Comparison of ENCODE assay signal across 8 cellular contexts in genomic region chr7:155344618-155345433, GRCh38. TPM values are rescaled to one million over a fixed set of nuclear protein-coding genes. Genes with fewer than 3 reads are reported as not detected.
A peak's percentile ranks its signal among the peaks of the same experiment; 100 is the strongest.
DNase-seq lines count a peak whose midpoint lies in the region; ATAC-seq and TF ChIP-seq lines count a peak whose summit lies in the region.

No MANE protein-coding gene starts in this region.

- H3K4me1 ChIP-seq in ectodermal cell (ENCODE audit: control insufficient read depth, insufficient read depth, low read length) (no peaks in the 10 kb centered on the region), lung (ENCODE audit: control insufficient read depth in 2 of 2, insufficient read depth in 2 of 2, low read length in 2 of 2) (peaks cover 0 to 1% of the 10 kb centered on the region in 2 donors)

- no peaks in the 10 kb centered on the region for H3K9me3 ChIP-seq in ectodermal cell (ENCODE audit: control insufficient read depth, low read length)
- H3K9me3 ChIP-seq in lung (ENCODE audit: control insufficient read depth in 2 of 2, insufficient read depth in 1 of 2, low read length in 1 of 2), result no peaks in the 10 kb centered on the region

- H3K27ac ChIP-seq in ectodermal cell (ENCODE audit: insufficient read depth, low read depth, low read length, poor library complexity, severe bottlenecking) (no peak overlapping the region), lung (ENCODE audit: low read depth in 1 of 2, low read length in 1 of 2) (no peak overlapping the region)

- peak; percentile 76 for DNase-seq in Ammon's horn (ENCODE audit: low spot score)
- DNase-seq in NCI-H510A treated with DMSO at 0.1 percent for 48 hours (lab: John Stamatoyannopoulos, UW), result peak; percentile 10
- DNase-seq in activated CD4-positive, alpha-beta T cell treated with anti-CD3 and anti-CD28 coated beads, Interleukin-2, amount 50 U/mL, for 4 hours, result peak; percentile 76 to 77
- DNase-seq in lung (ENCODE audit: low spot score), result peak; percentile 79
- DNase-seq in stimulated activated CD4-positive, alpha-beta T cell treated with anti-CD3 and anti-CD28 coated beads, TNF-alpha, amount 100 ng/mL, for 4 hours (ENCODE audit: low read depth in 3 of 3), result peak; percentile 75 to 79 (median 77)

- H3K4me3 ChIP-seq in ectodermal cell (ENCODE audit: insufficient read depth, low read depth, low read length), result peak overlapping the region; percentile 50
- H3K4me3 ChIP-seq in lung, result no peak overlapping the region

- peak; percentile 87 for TF ChIP-seq CTCF in lung (IDR thresholded peaks at IDR 0.05; ENCODE audit: control extremely low read depth, extremely low read depth)

- WGBS in ectodermal cell, 2 experiments, result 5 to 6% methylated on average over 62 of the region's 62 CpGs
- 2 to 3% methylated on average over 48 to 62 of the region's 62 CpGs for WGBS in lung, 2 donors

- H3K27me3 ChIP-seq in ectodermal cell (ENCODE audit: control insufficient read depth, insufficient read depth, low read length, poor library complexity, severe bottlenecking), result peaks cover 25% of the 10 kb centered on the region
- H3K27me3 ChIP-seq in lung (ENCODE audit: control insufficient read depth, insufficient read depth), result no peaks in the 10 kb centered on the region

- ATAC-seq in GM18907 (IDR thresholded peaks at IDR 0.05; ENCODE audit: unreplicated experiment) (peak; percentile 90), HG03139 (IDR thresholded peaks at IDR 0.05; ENCODE audit: unreplicated experiment) (peak; percentile 90), lung (ENCODE audit: insufficient read depth, low FRiP score) (peak; percentile 99)

- no peaks in the 10 kb centered on the region for H3K36me3 ChIP-seq in ectodermal cell (ENCODE audit: control insufficient read depth, insufficient read depth, low read length)
- H3K36me3 ChIP-seq in lung (ENCODE audit: control insufficient read depth in 2 of 2, insufficient read depth in 2 of 2, low read length in 2 of 2), result no peaks in the 10 kb centered on the region

RNA-seq across cellular contexts. Expression of gene INSIG1, which starts 47.1 kb away (rescaled TPM):
- polyA plus RNA-seq in ectodermal cell (2013, experiment 1 of 4), result 56.6 TPM
- polyA plus RNA-seq in ectodermal cell (2013, experiment 2 of 4), result 40.7 TPM
- polyA plus RNA-seq in ectodermal cell (2013, experiment 3 of 4), result 24.6 TPM
- 27.6 TPM for polyA plus RNA-seq in ectodermal cell (2013, experiment 4 of 4)
- 100 to 1,000 TPM; 124 to 264 TPM for total RNA-seq in lung
- 100 to 1,000 TPM in 1 of 2 donors, 10 to 100 TPM in 1; 54.2 to 115 TPM for polyA plus RNA-seq in lung

Comparison
In these comparisons a context has a peak if more than half of its experiments do, and no peak if none do; other contexts are left out.
1. DNase-seq: peak in every context shown above with its lines; median percentile 79 in lung; 77 in stimulated activated CD4-positive, alpha-beta T cell treated with anti-CD3 and anti-CD28 coated beads, TNF-alpha, amount 100 ng/mL, for 4 hours; 76 in activated CD4-positive, alpha-beta T cell treated with anti-CD3 and anti-CD28 coated beads, Interleukin-2, amount 50 U/mL, for 4 hours; 76 in Ammon's horn; 10 in NCI-H510A treated with DMSO at 0.1 percent for 48 hours.